ENCODE assay signal across 12 cellular contexts in genomic region chr15:100972975-100973350, GRCh38. TPM values are rescaled to one million over a fixed set of nuclear protein-coding genes. Genes with fewer than 3 reads are reported as not detected.
DNase-seq lines count a peak whose midpoint lies in the region; ATAC-seq and TF ChIP-seq lines count a peak whose summit lies in the region.
"Had no signal": no experiment of that assay in that cellular context is flagged by ENCODE, and none has a peak within 500 bp of the region (broad histone marks: within the 10 kb centered on the region; RNA-seq: fewer than 3 reads in every experiment).

No MANE protein-coding gene starts in this region.

- H3K4me3 ChIP-seq in right cardiac atrium (ENCODE audit: low read length) (no peak overlapping the region), urinary bladder (ENCODE audit: low read depth, low read length) (peak overlapping the region; percentile 37)

- no peaks in the 10 kb centered on the region for H3K27me3 ChIP-seq in right cardiac atrium (ENCODE audit: control insufficient read depth, insufficient read depth)

- 38% methylated on average over 36 of the region's 36 CpGs for WGBS in right cardiac atrium
- WGBS in urinary bladder, result 35% methylated on average over 36 of the region's 36 CpGs

- H3K4me1 Mint-ChIP-seq in glutamatergic neuron (ENCODE audit: low read depth, unreplicated experiment) (peaks cover 2% of the 10 kb centered on the region), neural crest cell (no peaks in the 10 kb centered on the region)
- H3K4me1 Mint-ChIP-seq: activated T-helper 17 cell treated with anti-CD3 and anti-CD28 coated beads, Interleukin-2, amount 50 U/mL, for 72 hours had no signal

- intact Hi-C loops in right cardiac atrium (cut with DNase I), result loop anchor here in 1 of 4 donors (5.0 kb wide), 1 partner anchor 36 kb away; no protein-coding TSS in a partner anchor
- intact Hi-C loops in left cardiac atrium (cut with DNase I), result no loop called here

- H3K4me1 ChIP-seq in right cardiac atrium (ENCODE audit: control insufficient read depth, insufficient read depth, low read length), result no peaks in the 10 kb centered on the region
- H3K4me1 ChIP-seq in urinary bladder (ENCODE audit: insufficient read depth), result no peaks in the 10 kb centered on the region

- H3K27ac ChIP-seq in right cardiac atrium (ENCODE audit: low read length) (no peak overlapping the region), urinary bladder (ENCODE audit: low read depth) (no peak overlapping the region)
- H3K27ac ChIP-seq: VCaP had no signal

- H3K36me3 Mint-ChIP-seq in glutamatergic neuron (ENCODE audit: unreplicated experiment), result peaks cover 7% of the 10 kb centered on the region
- peaks cover 7% of the 10 kb centered on the region for H3K36me3 Mint-ChIP-seq in neural crest cell (ENCODE audit: low read depth)

- no peak for TF ChIP-seq CTCF in glutamatergic neuron (IDR thresholded peaks at IDR 0.05; ENCODE audit: partially characterized antibody, unreplicated experiment)
- no peak for TF ChIP-seq CTCF in neural crest cell (conservative IDR thresholded peaks at IDR 0.05)

- H3K36me3 ChIP-seq in urinary bladder (ENCODE audit: insufficient read depth), result no peaks in the 10 kb centered on the region

- H3K4me3 Mint-ChIP-seq in glutamatergic neuron (ENCODE audit: unreplicated experiment) (peak overlapping the region; percentile 70), neural crest cell (peak overlapping the region; percentile 63)
- H3K4me3 Mint-ChIP-seq: activated T-helper 17 cell treated with anti-CD3 and anti-CD28 coated beads, Interleukin-2, amount 50 U/mL, for 72 hours had no signal

- H3K9me3 ChIP-seq in right cardiac atrium (ENCODE audit: control insufficient read depth, low read length), result no peaks in the 10 kb centered on the region

- H3K27me3 Mint-ChIP-seq in glutamatergic neuron (ENCODE audit: unreplicated experiment), result peaks cover 17% of the 10 kb centered on the region
- peaks cover 93% of the 10 kb centered on the region for H3K27me3 Mint-ChIP-seq in neural crest cell (ENCODE audit: low read depth)

- H3K9me3 Mint-ChIP-seq in glutamatergic neuron (ENCODE audit: unreplicated experiment) (peaks cover 6% of the 10 kb centered on the region), neural crest cell (peaks cover 8% of the 10 kb centered on the region)
- H3K9me3 Mint-ChIP-seq: activated T-helper 17 cell treated with anti-CD3 and anti-CD28 coated beads, Interleukin-2, amount 50 U/mL, for 72 hours had no signal

- ATAC-seq in right cardiac atrium (peak; percentile 16 to 26), left cardiac atrium (no peak), HG03095 (IDR thresholded peaks at IDR 0.05; ENCODE audit: unreplicated experiment) (no peak)
- ATAC-seq: activated T-helper 17 cell treated with anti-CD3 and anti-CD28 coated beads, Interleukin-2, amount 50 U/mL, for 72 hours had no signal

- no peak for DNase-seq in right cardiac atrium
- no peak for DNase-seq in left cardiac atrium
- peak; percentile 35 for DNase-seq in glutamatergic neuron
- no peak for DNase-seq in neural crest cell (ENCODE audit: low read depth, low spot score)
- no peak for DNase-seq in activated T-cell treated with anti-CD3 and anti-CD28 coated beads for 4 hours
- no peak for DNase-seq in activated CD4-positive, alpha-beta T cell treated with anti-CD3 and anti-CD28 coated beads for 4 hours
- DNase-seq: MV-4-11; stimulated activated CD4-positive, alpha-beta T cell treated with anti-CD3 and anti-CD28 coated beads, Interleukin-2, amount 100 ng/mL, for 48 hours had no signal

- H3K27ac Mint-ChIP-seq in glutamatergic neuron (ENCODE audit: unreplicated experiment), result no peak overlapping the region
- H3K27ac Mint-ChIP-seq in neural crest cell (ENCODE audit: unreplicated experiment), result no peak overlapping the region
- H3K27ac Mint-ChIP-seq: activated T-helper 17 cell treated with anti-CD3 and anti-CD28 coated beads, Interleukin-2, amount 50 U/mL, for 72 hours had no signal

RNA-seq across cellular contexts. Expression of gene LRRK1, which starts 53.8 kb away (rescaled TPM):
- 1 to 10 TPM; 4.4 to 7.6 (median 6.2) TPM for total RNA-seq in right cardiac atrium
- 2.9 TPM for polyA plus RNA-seq in right cardiac atrium
- total RNA-seq in left cardiac atrium, result 1 to 10 TPM; 5.2 to 9.1 TPM
- 1.5 TPM for total RNA-seq in glutamatergic neuron (ENCODE audit: unreplicated experiment)
- total RNA-seq in neural crest cell, result 1.7 and 2.5 TPM in 2 replicates
- 9.9 TPM for total RNA-seq in urinary bladder
- 12.3 TPM for polyA plus RNA-seq in urinary bladder

Comparison
In these comparisons a context has a peak if more than half of its experiments do, and no peak if none do; other contexts are left out.
1. ATAC-seq: peak in right cardiac atrium (2 of 2); none in left cardiac atrium (0 of 2) and HG03095 (single experiment).